Comparison of ENCODE assay signal across 1 cellular context in genomic region chr5:82349651-82350050, GRCh38.
TF ChIP-seq lines count a peak whose summit lies in the region.

No MANE protein-coding gene starts in this region.

TF ChIP-seq in K562, 482 proteins besides CTCF, POLR2A, EP300 and RAD21 (continued from another document):
- TF ChIP-seq CTCFL (IDR thresholded peaks at IDR 0.05; ENCODE audit: borderline replicate concordance, insufficient read depth, low read depth, low read length, poor library complexity, severe bottlenecking) (peak; percentile 90), ZNF316 (IDR thresholded peaks at IDR 0.05) (peak; percentile 27), SMC3 (conservative IDR thresholded peaks at IDR 0.05; ENCODE audit: insufficient read depth, low read depth, low read length) (peak; percentile 32; the same call in 1 of the 2 replicates)
